In the genomic region with DNA sequence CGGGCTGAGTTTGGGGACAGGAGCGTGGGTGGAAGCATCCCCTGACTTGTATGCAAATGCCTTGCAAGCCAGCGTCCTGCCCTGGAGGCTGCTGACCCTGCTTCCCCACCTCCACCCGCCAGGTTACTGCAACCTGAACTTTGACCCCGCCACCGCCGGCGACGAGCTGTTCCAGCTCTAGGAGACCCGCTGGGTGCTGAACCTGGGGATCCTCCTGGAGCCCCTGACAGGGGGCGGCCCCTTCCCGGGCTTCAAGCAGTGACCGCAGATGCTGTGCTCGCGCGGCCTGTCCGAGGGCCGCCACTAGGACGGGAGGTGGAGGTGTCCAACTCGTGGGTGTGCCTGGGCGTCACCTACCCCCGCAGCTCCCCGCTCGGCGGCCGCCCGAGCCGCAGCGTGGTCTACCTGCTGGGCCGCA, we compare ENCODE assay signal across 1 cellular context.
TF ChIP-seq lines count a peak whose summit lies in the region.

No MANE protein-coding gene starts in this region.

TF ChIP-seq in K562, 482 proteins besides CTCF, POLR2A, EP300 and RAD21:
- TF ChIP-seq NR2C1 (IDR thresholded peaks at IDR 0.05) (peak; percentile 61; the same call in 1 of the 2 replicates), NR2C1 (tag; IDR thresholded peaks at IDR 0.05) (peak; percentile 63), EGR1 (conservative IDR thresholded peaks at IDR 0.05) (0 out of 2 replicates have a peak, but pooled peaks have one; percentile 13)
- TF ChIP-seq, protein P1, sequence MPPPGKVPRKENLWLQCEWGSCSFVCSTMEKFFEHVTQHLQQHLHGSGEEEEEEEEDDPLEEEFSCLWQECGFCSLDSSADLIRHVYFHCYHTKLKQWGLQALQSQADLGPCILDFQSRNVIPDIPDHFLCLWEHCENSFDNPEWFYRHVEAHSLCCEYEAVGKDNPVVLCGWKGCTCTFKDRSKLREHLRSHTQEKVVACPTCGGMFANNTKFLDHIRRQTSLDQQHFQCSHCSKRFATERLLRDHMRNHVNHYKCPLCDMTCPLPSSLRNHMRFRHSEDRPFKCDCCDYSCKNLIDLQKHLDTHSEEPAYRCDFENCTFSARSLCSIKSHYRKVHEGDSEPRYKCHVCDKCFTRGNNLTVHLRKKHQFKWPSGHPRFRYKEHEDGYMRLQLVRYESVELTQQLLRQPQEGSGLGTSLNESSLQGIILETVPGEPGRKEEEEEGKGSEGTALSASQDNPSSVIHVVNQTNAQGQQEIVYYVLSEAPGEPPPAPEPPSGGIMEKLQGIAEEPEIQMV (tag; conservative IDR thresholded peaks at IDR 0.05; ENCODE audit: low read depth), result no peak
